15 cellular contexts compared by ENCODE assay signal in the genomic region with DNA sequence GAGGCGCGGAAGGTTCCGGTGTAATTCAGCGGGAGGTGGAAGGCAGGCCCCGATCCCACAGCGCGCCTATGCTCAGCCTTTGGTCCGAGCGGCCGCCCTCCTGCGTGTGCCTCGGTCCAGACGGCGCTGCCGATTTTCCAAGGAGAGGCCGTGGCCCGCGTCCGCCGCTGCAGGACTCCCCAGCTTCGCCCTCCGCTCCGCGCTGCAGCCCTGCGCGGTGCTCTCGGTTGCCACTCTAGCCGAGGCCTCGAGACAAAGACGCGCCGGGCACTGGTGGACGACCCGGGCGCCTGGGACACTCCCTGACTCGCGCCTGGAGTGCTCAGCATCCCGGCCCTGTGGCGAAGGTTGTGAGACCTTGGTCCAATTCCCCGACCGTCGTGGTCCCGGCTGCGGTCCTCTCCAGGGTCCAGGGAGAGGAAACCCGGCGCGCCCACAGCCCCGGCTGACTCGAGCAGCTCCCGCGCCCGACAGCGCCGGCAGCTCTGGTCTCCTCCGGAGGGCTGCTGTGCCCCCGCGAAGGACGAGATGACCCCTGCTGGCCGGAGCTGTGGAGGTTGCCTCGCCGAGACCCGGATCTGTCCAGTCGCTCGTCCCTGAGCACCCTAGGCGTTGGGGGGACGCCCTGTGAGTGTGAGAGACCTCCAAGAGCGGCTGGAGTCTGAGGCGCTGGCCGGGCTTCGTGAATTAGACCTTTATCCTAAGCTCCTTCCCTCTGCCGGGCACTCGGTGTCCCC. TPM values are rescaled to one million over a fixed set of nuclear protein-coding genes. Genes with fewer than 3 reads are reported as not detected.
A peak's percentile ranks its signal among the peaks of the same experiment; 100 is the strongest.
DNase-seq lines count a peak whose midpoint lies in the region; ATAC-seq, FAIRE-seq and TF ChIP-seq lines count a peak whose summit lies in the region.
"Had no signal": no experiment of that assay in that cellular context is flagged by ENCODE, and none has a peak within 500 bp of the region (broad histone marks: within the 10 kb centered on the region; RNA-seq: fewer than 3 reads in every experiment).

No MANE protein-coding gene starts in this region.

- peak; percentile 10 for TF ChIP-seq CTCF in astrocyte of the spinal cord (IDR thresholded peaks at IDR 0.05; ENCODE audit: low read depth, low read length)
- no peak for TF ChIP-seq CTCF in nephron progenitor cell (IDR thresholded peaks at IDR 0.05)

- H3K4me3 Mint-ChIP-seq in nephron progenitor cell: no peak overlapping the region
- H3K4me3 Mint-ChIP-seq in activated CD4-positive, alpha-beta T cell treated with anti-CD3 and anti-CD28 coated beads, Interleukin-2, amount 10 ng/mL, durations not matched to agents 7 days and 5 days: no peak overlapping the region
- H3K4me3 Mint-ChIP-seq: mesothelial cell of epicardium; stimulated activated effector memory CD8-positive, alpha-beta T cell treated with anti-CD3 and anti-CD28 coated beads, Interleukin-12 subunit alpha, Interleukin-12 subunit beta, amount 100 ng/mL, for 72 hours had no signal

- DNase-seq in ELF-1 (ENCODE audit: low read depth, low spot score) (peak; percentile 65), astrocyte of the spinal cord (ENCODE audit: low read depth, low spot score) (no peak), nephron progenitor cell (peak; percentile 79), GM12892 (ENCODE audit: insufficient read length) (no peak)
- no peak for DNase-seq in activated CD4-positive, alpha-beta T cell treated with anti-CD3 and anti-CD28 coated beads, Interleukin-2, amount 10 ng/mL, durations not matched to agents 7 days and 5 days
- DNase-seq: activated naive CD4-positive, alpha-beta T cell treated with anti-CD3 and anti-CD28 coated beads, Interleukin-2, amount 50 U/mL, for 16 hours; Kasumi-1; NCI-H187 treated with DMSO at 0.1 percent for 48 hours; NCI-H774; SIG-M5; stimulated activated CD4-positive, alpha-beta T cell treated with anti-CD3 and anti-CD28 coated beads, Interleukin-2, amount 100 ng/mL, for 48 hours had no signal

- peaks cover 100% of the 10 kb centered on the region for H3K27me3 Mint-ChIP-seq in nephron progenitor cell (ENCODE audit: low read depth, poor library complexity)
- H3K27me3 Mint-ChIP-seq in activated CD4-positive, alpha-beta T cell treated with anti-CD3 and anti-CD28 coated beads, Interleukin-2, amount 10 ng/mL, durations not matched to agents 7 days and 5 days: peaks cover 88% of the 10 kb centered on the region

- CTCF ChIA-PET in activated CD4-positive, alpha-beta T cell treated with anti-CD3 and anti-CD28 coated beads, Interleukin-2, amount 10 ng/mL, durations not matched to agents 7 days and 5 days (lab: Charles Lee): interaction anchor here (0.8 to 1.2 kb wide), 5 partner anchors 24 to 247 kb away, joined by 3 to 4 read pairs (median 3); a partner anchor contains a TSS

- no peak for TF ChIP-seq POLR2A in GM12892 (IDR thresholded peaks at IDR 0.05; ENCODE audit: low read depth, low read length)

- POLR2A ChIA-PET in activated CD4-positive, alpha-beta T cell treated with anti-CD3 and anti-CD28 coated beads, Interleukin-2, amount 10 ng/mL, durations not matched to agents 7 days and 5 days (lab: Charles Lee): no interaction called here

- in situ Hi-C loops in astrocyte of the spinal cord (cut with HindIII; ENCODE audit: low sequenced_read_pairs): no loop called here

- peaks cover 22% of the 10 kb centered on the region for H3K4me1 Mint-ChIP-seq in nephron progenitor cell
- peaks cover 14% of the 10 kb centered on the region for H3K4me1 Mint-ChIP-seq in activated CD4-positive, alpha-beta T cell treated with anti-CD3 and anti-CD28 coated beads, Interleukin-2, amount 10 ng/mL, durations not matched to agents 7 days and 5 days

- ATAC-seq in GM19452 (IDR thresholded peaks at IDR 0.05; ENCODE audit: unreplicated experiment): no peak
- ATAC-seq: stimulated activated effector memory CD8-positive, alpha-beta T cell treated with anti-CD3 and anti-CD28 coated beads, Interleukin-12 subunit alpha, Interleukin-12 subunit beta, amount 100 ng/mL, for 72 hours had no signal

- no peak for FAIRE-seq in GM12892 (lab: Jason Lieb, UNC)
- FAIRE-seq: colon had no signal

- H3K9me3 Mint-ChIP-seq in nephron progenitor cell: no peaks in the 10 kb centered on the region
- H3K9me3 Mint-ChIP-seq in activated CD4-positive, alpha-beta T cell treated with anti-CD3 and anti-CD28 coated beads, Interleukin-2, amount 10 ng/mL, durations not matched to agents 7 days and 5 days: no peaks in the 10 kb centered on the region
- H3K9me3 Mint-ChIP-seq: mesothelial cell of epicardium; stimulated activated effector memory CD8-positive, alpha-beta T cell treated with anti-CD3 and anti-CD28 coated beads, Interleukin-12 subunit alpha, Interleukin-12 subunit beta, amount 100 ng/mL, for 72 hours had no signal

- no peaks in the 10 kb centered on the region for H3K36me3 Mint-ChIP-seq in nephron progenitor cell (ENCODE audit: low read depth)
- H3K36me3 Mint-ChIP-seq in activated CD4-positive, alpha-beta T cell treated with anti-CD3 and anti-CD28 coated beads, Interleukin-2, amount 10 ng/mL, durations not matched to agents 7 days and 5 days (ENCODE audit: low read depth): peaks cover 3% of the 10 kb centered on the region
- H3K36me3 Mint-ChIP-seq: mesothelial cell of epicardium had no signal

- no peak overlapping the region for H3K27ac Mint-ChIP-seq in nephron progenitor cell
- no peak overlapping the region for H3K27ac Mint-ChIP-seq in activated CD4-positive, alpha-beta T cell treated with anti-CD3 and anti-CD28 coated beads, Interleukin-2, amount 10 ng/mL, durations not matched to agents 7 days and 5 days
- H3K27ac Mint-ChIP-seq: mesothelial cell of epicardium; stimulated activated effector memory CD8-positive, alpha-beta T cell treated with anti-CD3 and anti-CD28 coated beads, Interleukin-12 subunit alpha, Interleukin-12 subunit beta, amount 100 ng/mL, for 72 hours had no signal

- H3K4me3 ChIP-seq in astrocyte of the spinal cord (ENCODE audit: low read depth, low read length): no peak overlapping the region

RNA-seq across cellular contexts. Expression of a gene that starts 6.5 kb away (rescaled TPM):
- not detected for polyA plus RNA-seq in GM12892 (2012; ENCODE audit: missing spikeins)
- total RNA-seq in activated CD4-positive, alpha-beta T cell treated with anti-CD3 and anti-CD28 coated beads, Interleukin-2, amount 10 ng/mL, durations not matched to agents 7 days and 5 days: not detected
- total RNA-seq: mesothelial cell of epicardium had no signal

RNA-seq across cellular contexts. Expression of a gene that starts 11.7 kb away (rescaled TPM):
- 0.13 TPM for polyA plus RNA-seq in GM12892 (2012; ENCODE audit: missing spikeins)
- not detected for total RNA-seq in activated CD4-positive, alpha-beta T cell treated with anti-CD3 and anti-CD28 coated beads, Interleukin-2, amount 10 ng/mL, durations not matched to agents 7 days and 5 days

RNA-seq across cellular contexts. Expression of a gene that starts 13.6 kb away (rescaled TPM):
- not detected for polyA plus RNA-seq in GM12892 (2012; ENCODE audit: missing spikeins)
- total RNA-seq in activated CD4-positive, alpha-beta T cell treated with anti-CD3 and anti-CD28 coated beads, Interleukin-2, amount 10 ng/mL, durations not matched to agents 7 days and 5 days: not detected

RNA-seq across cellular contexts. Expression of a gene that starts 22.6 kb away (rescaled TPM):
- polyA plus RNA-seq in GM12892 (2012; ENCODE audit: missing spikeins): not detected
- total RNA-seq in activated CD4-positive, alpha-beta T cell treated with anti-CD3 and anti-CD28 coated beads, Interleukin-2, amount 10 ng/mL, durations not matched to agents 7 days and 5 days: not detected

RNA-seq across cellular contexts. Expression of a gene that starts 23.8 kb away (rescaled TPM):
- polyA plus RNA-seq in GM12892 (2012; ENCODE audit: missing spikeins): not detected
- not detected for total RNA-seq in activated CD4-positive, alpha-beta T cell treated with anti-CD3 and anti-CD28 coated beads, Interleukin-2, amount 10 ng/mL, durations not matched to agents 7 days and 5 days

Comparison
In these comparisons a context has a peak if more than half of its experiments do, and no peak if none do; other contexts are left out.
1. DNase-seq: peak in ELF-1 (single experiment) and nephron progenitor cell (single experiment); none in astrocyte of the spinal cord (single experiment), GM12892 (single experiment) and activated CD4-positive, alpha-beta T cell treated with anti-CD3 and anti-CD28 coated beads, Interleukin-2, amount 10 ng/mL, durations not matched to agents 7 days and 5 days (single experiment).